Comparison of ENCODE assay signal across 2 cellular contexts in the genomic region with DNA sequence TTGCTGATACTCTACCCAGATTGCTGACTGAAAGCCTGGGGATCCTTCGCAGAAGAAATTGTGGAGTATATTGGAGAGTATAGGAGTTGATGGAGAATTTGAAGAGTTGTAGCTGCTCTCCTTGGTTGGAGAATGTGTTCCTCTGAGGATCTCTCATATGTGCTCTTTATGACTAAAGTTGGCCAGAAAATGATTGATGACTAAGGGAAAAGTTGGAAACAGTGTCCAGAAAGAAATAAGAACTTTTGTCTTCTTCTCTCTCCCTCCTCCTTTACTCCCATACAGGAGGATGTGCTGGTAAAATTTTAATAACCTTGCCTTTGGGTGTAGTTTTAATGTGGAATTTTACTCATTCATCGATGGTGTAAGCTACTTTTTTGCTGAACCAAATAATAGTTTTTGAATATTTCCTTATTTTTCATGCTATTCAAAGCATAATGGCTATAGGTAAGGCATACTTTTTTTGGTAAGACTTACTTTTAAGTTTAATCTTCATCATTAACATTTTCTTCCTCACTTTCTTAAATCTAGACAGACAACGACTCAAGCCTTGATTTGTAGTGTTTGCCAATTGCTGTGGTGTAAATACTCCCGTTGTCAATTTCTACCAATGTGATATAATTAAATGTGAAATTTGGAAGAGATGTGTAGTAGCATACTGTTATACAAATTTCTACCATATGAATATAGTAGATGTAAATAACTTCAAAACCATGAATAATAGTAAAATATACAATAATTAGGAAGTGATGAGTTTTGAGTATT.
TF ChIP-seq lines count a peak whose summit lies in the region.

No MANE protein-coding gene starts in this region.

TF ChIP-seq in HepG2, 621 proteins besides CTCF, POLR2A, EP300 and RAD21:
- TF ChIP-seq MAFK (conservative IDR thresholded peaks at IDR 0.05 in 1 of 2, IDR thresholded peaks at IDR 0.05 in 1 of 2; ENCODE audit: low read length in 2 of 2) = peak; percentile 13 to 44; a peak in 1 of 4 replicates
- no peak for TF ChIP-seq ZMYM2 (CRISPR knock-in tag; IDR thresholded peaks at IDR 0.05)
- TF ChIP-seq ZZZ3 (CRISPR knock-in tag; IDR thresholded peaks at IDR 0.05; ENCODE audit: borderline replicate concordance) = no peak
- TF ChIP-seq ZNF879 (CRISPR knock-in tag; IDR thresholded peaks at IDR 0.05) = no peak
- no peak for TF ChIP-seq ZNF230 (CRISPR knock-in tag; IDR thresholded peaks at IDR 0.05)

TF ChIP-seq in K562, 482 proteins besides CTCF, POLR2A, EP300 and RAD21:
- TF ChIP-seq CLOCK (CRISPR knock-in tag; IDR thresholded peaks at IDR 0.05; ENCODE audit: borderline replicate concordance) (no peak), ZNF324 (CRISPR knock-in tag; IDR thresholded peaks at IDR 0.05) (no peak), ZNF316 (IDR thresholded peaks at IDR 0.05) (peak; percentile 73), ZBTB40 (IDR thresholded peaks at IDR 0.05) (no peak), ZBTB40 (CRISPR knock-in tag; IDR thresholded peaks at IDR 0.05) (no peak), NONO (IDR thresholded peaks at IDR 0.05; ENCODE audit: low read depth in 2 of 2, low read length in 1 of 2) (no peak), C11orf30 (IDR thresholded peaks at IDR 0.05; ENCODE audit: low read depth) (peak; percentile 58), PATZ1 (CRISPR knock-in tag; IDR thresholded peaks at IDR 0.05; ENCODE audit: borderline replicate concordance) (no peak), CEBPB (tag; IDR thresholded peaks at IDR 0.05) (no peak), FOXJ2 (tag; IDR thresholded peaks at IDR 0.05) (no peak), GMEB1 (CRISPR knock-in tag; IDR thresholded peaks at IDR 0.05) (no peak), FOXJ3 (CRISPR knock-in tag; IDR thresholded peaks at IDR 0.05) (no peak), TCF7L2 (IDR thresholded peaks at IDR 0.05; ENCODE audit: low read depth, low read length) (no peak), YY1 (IDR thresholded peaks at IDR 0.05; ENCODE audit: borderline replicate concordance in 1 of 3, control insufficient read depth in 1 of 3, extremely low read depth in 1 of 3, insufficient read depth in 3 of 3, insufficient read length in 1 of 3, insufficient replicate concordance in 2 of 3, low read depth in 1 of 3, low read length in 2 of 3) (no peak), SMC3 (conservative IDR thresholded peaks at IDR 0.05; ENCODE audit: insufficient read depth, low read depth, low read length) (no peak), HDAC3 (IDR thresholded peaks at IDR 0.05; ENCODE audit: borderline replicate concordance, partially characterized antibody) (no peak), MEIS2 (IDR thresholded peaks at IDR 0.05; ENCODE audit: partially characterized antibody) (peak; percentile 11), HDGF (IDR thresholded peaks at IDR 0.05) (no peak), TAL1 (IDR thresholded peaks at IDR 0.05) (no peak), ZNF584 (CRISPR knock-in tag; IDR thresholded peaks at IDR 0.05; ENCODE audit: low read depth) (no peak), MAFK (IDR thresholded peaks at IDR 0.05; ENCODE audit: low read length) (peak; percentile 6; the same call in 1 of the 2 replicates)
- TF ChIP-seq, protein P1, sequence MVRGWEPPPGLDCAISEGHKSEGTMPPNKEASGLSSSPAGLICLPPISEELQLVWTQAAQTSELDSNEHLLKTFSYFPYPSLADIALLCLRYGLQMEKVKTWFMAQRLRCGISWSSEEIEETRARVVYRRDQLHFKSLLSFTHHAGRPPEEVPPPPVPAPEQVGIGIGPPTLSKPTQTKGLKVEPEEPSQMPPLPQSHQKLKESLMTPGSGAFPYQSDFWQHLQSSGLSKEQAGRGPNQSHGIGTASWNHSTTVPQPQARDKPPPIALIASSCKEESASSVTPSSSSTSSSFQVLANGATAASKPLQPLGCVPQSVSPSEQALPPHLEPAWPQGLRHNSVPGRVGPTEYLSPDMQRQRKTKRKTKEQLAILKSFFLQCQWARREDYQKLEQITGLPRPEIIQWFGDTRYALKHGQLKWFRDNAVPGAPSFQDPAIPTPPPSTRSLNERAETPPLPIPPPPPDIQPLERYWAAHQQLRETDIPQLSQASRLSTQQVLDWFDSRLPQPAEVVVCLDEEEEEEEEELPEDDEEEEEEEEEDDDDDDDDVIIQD (CRISPR knock-in tag; IDR thresholded peaks at IDR 0.05) = no peak
- TF ChIP-seq, protein P2, sequence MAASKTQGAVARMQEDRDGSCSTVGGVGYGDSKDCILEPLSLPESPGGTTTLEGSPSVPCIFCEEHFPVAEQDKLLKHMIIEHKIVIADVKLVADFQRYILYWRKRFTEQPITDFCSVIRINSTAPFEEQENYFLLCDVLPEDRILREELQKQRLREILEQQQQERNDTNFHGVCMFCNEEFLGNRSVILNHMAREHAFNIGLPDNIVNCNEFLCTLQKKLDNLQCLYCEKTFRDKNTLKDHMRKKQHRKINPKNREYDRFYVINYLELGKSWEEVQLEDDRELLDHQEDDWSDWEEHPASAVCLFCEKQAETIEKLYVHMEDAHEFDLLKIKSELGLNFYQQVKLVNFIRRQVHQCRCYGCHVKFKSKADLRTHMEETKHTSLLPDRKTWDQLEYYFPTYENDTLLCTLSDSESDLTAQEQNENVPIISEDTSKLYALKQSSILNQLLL (CRISPR knock-in tag; IDR thresholded peaks at IDR 0.05; ENCODE audit: borderline replicate concordance) = no peak
- TF ChIP-seq, protein P3, sequence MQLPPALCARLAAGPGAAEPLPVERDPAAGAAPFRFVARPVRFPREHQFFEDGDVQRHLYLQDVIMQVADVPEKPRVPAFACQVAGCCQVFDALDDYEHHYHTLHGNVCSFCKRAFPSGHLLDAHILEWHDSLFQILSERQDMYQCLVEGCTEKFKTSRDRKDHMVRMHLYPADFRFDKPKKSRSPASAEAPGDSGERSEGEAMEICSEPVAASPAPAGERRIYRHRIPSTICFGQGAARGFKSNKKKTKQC (CRISPR knock-in tag; IDR thresholded peaks at IDR 0.05) = no peak
